In the genomic region with DNA sequence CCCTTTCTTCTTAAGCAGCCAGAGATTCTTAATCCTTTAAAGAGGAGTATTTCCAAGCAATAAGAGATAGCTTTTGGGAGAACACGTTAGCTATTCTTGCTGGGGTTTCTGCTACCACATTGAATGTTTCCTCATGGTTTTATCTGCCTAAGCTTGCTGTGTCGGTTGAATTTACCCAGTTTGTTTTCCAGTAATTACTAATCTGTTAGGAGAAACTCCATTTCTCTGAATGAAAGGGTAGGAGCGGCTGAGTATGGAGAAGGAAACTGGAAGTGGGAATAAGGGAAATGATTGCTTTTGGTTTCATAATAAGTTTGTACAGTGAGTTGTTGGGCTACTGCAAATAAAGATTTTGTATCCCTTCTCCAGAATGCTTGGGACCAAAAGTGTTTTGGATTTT, we compare ENCODE assay signal across 8 cellular contexts. TPM values are rescaled to one million over a fixed set of nuclear protein-coding genes. Genes with fewer than 3 reads are reported as not detected.
DNase-seq lines count a peak whose midpoint lies in the region; ATAC-seq and TF ChIP-seq lines count a peak whose summit lies in the region.

No MANE protein-coding gene starts in this region.

- TF ChIP-seq CTCF in fibroblast of pulmonary artery (IDR thresholded peaks at IDR 0.05; ENCODE audit: low read length, missing control alignments), result no peak

- H3K27ac ChIP-seq in GM23248 (peak overlapping the region; percentile 94), SK-N-MC (peak overlapping the region; percentile 72)

- peak overlapping the region; percentile 81 for H3K4me3 ChIP-seq in GM23248
- H3K4me3 ChIP-seq in SK-N-MC, result peak overlapping the region; percentile 79
- H3K4me3 ChIP-seq in fibroblast of pulmonary artery (replicated peaks; ENCODE audit: low read depth, low read length), result peak overlapping the region; percentile 83
- H3K4me3 ChIP-seq in skeletal muscle satellite cell (ENCODE audit: low read length), result peak overlapping the region; percentile 88

- H3K4me2 ChIP-seq in GM23248 (ENCODE audit: unreplicated experiment) (peak overlapping the region; percentile 94), skeletal muscle satellite cell (ENCODE audit: low read length) (peak overlapping the region; percentile 91)

- H4K20me1 ChIP-seq in GM23248 (ENCODE audit: insufficient read depth), result no peaks in the 10 kb centered on the region

- no peak for DNase-seq in GM23248
- no peak for DNase-seq in SK-N-MC (ENCODE audit: low read depth, low spot score)
- no peak for DNase-seq in fibroblast of pulmonary artery (ENCODE audit: low read depth)
- DNase-seq in SW 1271 (lab: John Stamatoyannopoulos, UW), result no peak
- DNase-seq in T-helper 9 cell, result no peak
- no peak for DNase-seq in NCI-H1930 (lab: John Stamatoyannopoulos, UW)

- peaks cover 55% of the 10 kb centered on the region for H3K79me2 ChIP-seq in GM23248 (ENCODE audit: insufficient read depth)

- no peaks in the 10 kb centered on the region for H3K9me2 ChIP-seq in GM23248 (ENCODE audit: insufficient read depth)

- H3K9me3 ChIP-seq in GM23248 (ENCODE audit: low read depth) (no peaks in the 10 kb centered on the region), SK-N-MC (ENCODE audit: low read depth, low read length) (no peaks in the 10 kb centered on the region), skeletal muscle satellite cell (replicated peaks; ENCODE audit: low read length) (no peaks in the 10 kb centered on the region)

- 2 to 4% methylated on average over 3 of the region's 3 CpGs for WGBS in GM23248 (ENCODE audit: low coverage in 1 of 2, low lambda C conversion rate in 2 of 2, missing lambda C conversion rate in 2 of 2), 2 experiments

- peaks cover 26% of the 10 kb centered on the region for H3F3A ChIP-seq in GM23248 (ENCODE audit: insufficient read depth)

- no peak for ATAC-seq in HG02981 (IDR thresholded peaks at IDR 0.05; ENCODE audit: unreplicated experiment)

- in situ Hi-C loops in GM23248 (cut with MboI), result no loop called here

- H3K27me3 ChIP-seq in GM23248 (replicated peaks; ENCODE audit: insufficient read depth) (no peaks in the 10 kb centered on the region), skeletal muscle satellite cell (ENCODE audit: control insufficient read depth, insufficient read depth, low read length) (no peaks in the 10 kb centered on the region)

- H3K4me1 ChIP-seq in GM23248 (ENCODE audit: insufficient read depth), result peaks cover 28% of the 10 kb centered on the region
- peaks cover 27% of the 10 kb centered on the region for H3K4me1 ChIP-seq in skeletal muscle satellite cell (ENCODE audit: control insufficient read depth, insufficient read depth, low read length)

- peak overlapping the region; percentile 95 for H2AFZ ChIP-seq in GM23248

- H3K9ac ChIP-seq in GM23248, result peak overlapping the region; percentile 92
- H3K9ac ChIP-seq in SK-N-MC (ENCODE audit: insufficient read length), result peak overlapping the region; percentile 93
- H3K9ac ChIP-seq in skeletal muscle satellite cell (ENCODE audit: low read depth, low read length), result peak overlapping the region; percentile 87

- H3K36me3 ChIP-seq in GM23248 (ENCODE audit: low read depth) (no peaks in the 10 kb centered on the region), SK-N-MC (ENCODE audit: insufficient read depth, low read length) (peaks cover 21% of the 10 kb centered on the region), skeletal muscle satellite cell (ENCODE audit: insufficient read depth, low read length) (peaks cover 14% of the 10 kb centered on the region)

RNA-seq across cellular contexts. Expression of gene JAK2, which starts 1.2 kb away (rescaled TPM):
- total RNA-seq in GM23248 (2014; rRNA removed; shearing (Covaris generic)), result 6.5 and 6.7 TPM in 2 replicates
- polyA plus RNA-seq in GM23248 (2016; fragmentation: Nextera tagmentation; extraction: Ambion mirVana), result 4.1 and 5.0 TPM in 2 replicates
- total RNA-seq in skeletal muscle satellite cell (2012; rRNA removed), result 7.1 and 7.9 TPM in 2 replicates
